In the genomic region with DNA sequence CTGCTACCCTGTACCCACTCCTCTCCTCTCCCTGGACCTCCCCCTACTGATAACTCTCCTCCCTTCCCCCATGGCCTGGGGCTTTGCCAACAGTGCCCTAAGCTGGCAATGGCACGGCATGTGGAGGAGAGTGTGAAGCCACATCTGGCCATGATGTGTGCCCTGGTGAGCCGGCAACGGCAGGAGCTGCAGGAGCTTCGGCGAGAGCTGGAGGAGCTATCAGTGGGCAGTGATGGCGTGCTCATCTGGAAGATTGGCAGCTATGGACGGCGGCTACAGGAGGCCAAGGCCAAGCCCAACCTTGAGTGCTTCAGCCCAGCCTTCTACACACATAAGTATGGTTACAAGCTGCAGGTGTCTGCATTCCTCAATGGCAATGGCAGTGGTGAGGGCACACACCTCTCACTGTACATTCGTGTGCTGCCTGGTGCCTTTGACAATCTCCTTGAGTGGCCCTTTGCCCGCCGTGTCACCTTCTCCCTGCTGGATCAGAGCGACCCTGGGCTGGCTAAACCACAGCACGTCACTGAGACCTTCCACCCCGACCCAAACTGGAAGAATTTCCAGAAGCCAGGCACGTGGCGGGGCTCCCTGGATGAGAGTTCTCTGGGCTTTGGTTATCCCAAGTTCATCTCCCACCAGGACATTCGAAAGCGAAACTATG, we compare ENCODE assay signal across 1 cellular context.
TF ChIP-seq lines count a peak whose summit lies in the region.

No MANE protein-coding gene starts in this region.

TF ChIP-seq in HCT116, 20 proteins besides CTCF, POLR2A, EP300 and RAD21:
- no peak for TF ChIP-seq FOSL1 (IDR thresholded peaks at IDR 0.05; ENCODE audit: low read depth)
- no peak for TF ChIP-seq TCF7L2 (IDR thresholded peaks at IDR 0.05; ENCODE audit: borderline replicate concordance, extremely low read depth, insufficient read depth, insufficient read length)
- no peak for TF ChIP-seq CEBPB (IDR thresholded peaks at IDR 0.05; ENCODE audit: low read depth)
